ENCODE assay signal across 7 cellular contexts in the genomic region with DNA sequence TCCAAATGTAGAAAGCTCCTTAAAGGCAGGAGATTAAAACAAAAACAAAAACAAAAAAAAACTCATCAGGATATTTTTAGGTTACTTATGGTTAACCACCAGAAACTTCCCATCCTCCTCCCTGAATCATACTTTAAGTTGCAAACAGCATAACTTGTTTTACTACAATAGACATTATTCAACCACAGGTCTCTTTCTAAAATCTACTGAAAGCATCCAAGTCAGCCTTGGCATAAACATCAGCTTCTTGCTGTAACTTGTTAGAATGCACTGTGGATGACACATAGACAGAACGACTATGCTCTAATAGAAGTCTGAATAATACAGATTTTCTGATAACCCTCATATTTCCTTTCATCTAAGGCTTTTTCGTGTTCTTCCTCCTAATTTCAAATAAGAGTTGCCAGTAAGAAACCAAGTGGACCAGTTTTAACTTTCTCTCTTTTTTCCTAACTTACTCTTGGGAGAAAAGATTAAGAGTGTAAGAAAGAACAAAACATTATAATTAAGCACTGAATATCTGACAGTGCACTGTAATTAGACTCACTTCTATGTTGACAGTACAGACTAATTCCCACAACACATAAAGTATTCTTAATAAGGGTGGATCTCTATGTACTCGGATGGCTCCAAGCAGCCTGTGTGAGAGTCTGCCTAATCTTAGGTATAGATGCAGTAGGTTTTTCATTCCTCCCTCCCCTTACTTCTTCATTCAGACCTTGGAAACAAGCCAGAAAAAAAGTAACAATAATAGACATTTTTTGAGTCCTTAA.
A peak's percentile ranks its signal among the peaks of the same experiment; 100 is the strongest.
DNase-seq lines count a peak whose midpoint lies in the region; TF ChIP-seq lines count a peak whose summit lies in the region.
"Not testable (repeated sequence)": the region's sequence is repeated elsewhere in the genome, so short reads cannot be mapped to it uniquely, and the experiment has no call there.

No MANE protein-coding gene starts in this region.

- not testable (repeated sequence) for H3K9me2 ChIP-seq in GM23248 (ENCODE audit: insufficient read depth); MM.1S (replicated peaks; ENCODE audit: insufficient read depth, low read length)

- DNase-seq in EH (ENCODE audit: low read depth): peak; percentile 4
- peak; percentile 78 for DNase-seq in GM23248
- peak; percentile 77 for DNase-seq in MM.1S
- peak; percentile 2 for DNase-seq in adipocyte (ENCODE audit: low read depth)
- peak; percentile 94 for DNase-seq in epithelial cell of esophagus (ENCODE audit: low read depth)
- DNase-seq in fibroblast of villous mesenchyme (ENCODE audit: low read depth): peak; percentile 19
- peak; percentile 1 for DNase-seq in skeletal muscle cell (ENCODE audit: low read depth)

- H3K9ac ChIP-seq in GM23248; MM.1S (ENCODE audit: low read length); adipocyte (ENCODE audit: low read length): not testable (repeated sequence)

- not testable (repeated sequence) for H3K27me3 ChIP-seq in GM23248 (replicated peaks; ENCODE audit: insufficient read depth); MM.1S (replicated peaks; ENCODE audit: insufficient read depth, low read length); adipocyte (replicated peaks; ENCODE audit: control insufficient read depth, insufficient read depth, low read length)

- in situ Hi-C loops in GM23248 (cut with MboI): not testable (repeated sequence)

- not testable (repeated sequence) for H3K79me2 ChIP-seq in GM23248 (ENCODE audit: insufficient read depth); MM.1S (ENCODE audit: low read length)

- H3K4me2 ChIP-seq in GM23248 (ENCODE audit: unreplicated experiment): peak overlapping the region; percentile 1
- peak overlapping the region; percentile 57; the same call in 1 of the 2 replicates for H3K4me2 ChIP-seq in MM.1S (ENCODE audit: low read depth, low read length)

- H3F3A ChIP-seq in GM23248 (ENCODE audit: insufficient read depth): peaks cover 17% of the 10 kb centered on the region
- H3F3A ChIP-seq in MM.1S (ENCODE audit: insufficient read depth, low read length): not testable (repeated sequence)

- H3K36me3 ChIP-seq in GM23248 (ENCODE audit: low read depth); MM.1S (replicated peaks; ENCODE audit: insufficient read depth, low read length); adipocyte (ENCODE audit: control insufficient read depth, insufficient read depth, low read length, severe bottlenecking): not testable (repeated sequence)

- not testable (repeated sequence) for H4K20me1 ChIP-seq in GM23248 (ENCODE audit: insufficient read depth); MM.1S (ENCODE audit: insufficient read depth, low read length)

- TF ChIP-seq CTCF in MM.1S (IDR thresholded peaks at IDR 0.05; ENCODE audit: low read length); epithelial cell of esophagus (IDR thresholded peaks at IDR 0.05; ENCODE audit: insufficient read depth, low read depth, low read length, missing control alignments); fibroblast of villous mesenchyme (IDR thresholded peaks at IDR 0.05; ENCODE audit: insufficient read depth, low read depth, low read length): not testable (repeated sequence)

- H3K27ac ChIP-seq in GM23248: peak overlapping the region; percentile 19; the same call in 1 of the 2 replicates
- H3K27ac ChIP-seq in MM.1S (ENCODE audit: low read length): peak overlapping the region; percentile 27; the same call in 1 of the 2 replicates

- H3K4me1 ChIP-seq in GM23248 (ENCODE audit: insufficient read depth) (peaks cover 12% of the 10 kb centered on the region), MM.1S (ENCODE audit: low read length) (peaks cover 15% of the 10 kb centered on the region)
- not testable (repeated sequence) for H3K4me1 ChIP-seq in adipocyte (ENCODE audit: control insufficient read depth, insufficient read depth, low read length)

- not testable (repeated sequence) for H3K9me3 ChIP-seq in GM23248 (ENCODE audit: low read depth); MM.1S (replicated peaks; ENCODE audit: insufficient read depth, low read length); adipocyte (ENCODE audit: control insufficient read depth, low read length)

- WGBS in GM23248 (ENCODE audit: low coverage in 1 of 2, low lambda C conversion rate in 2 of 2, missing lambda C conversion rate in 2 of 2), 2 experiments: 19 to 22% methylated on average over 3 of the region's 3 CpGs

- H2AFZ ChIP-seq in GM23248 (peak overlapping the region; percentile 21; the same call in 1 of the 2 replicates), MM.1S (ENCODE audit: low read length) (peak overlapping the region; percentile 25; the same call in 1 of the 2 replicates)

- H3K4me3 ChIP-seq in GM23248: 0 out of 2 replicates have a peak overlapping the region, but pooled peaks have one; percentile 21
- H3K4me3 ChIP-seq in MM.1S (ENCODE audit: low read length): 0 out of 2 replicates have a peak overlapping the region, but pooled peaks have one; percentile 16
- not testable (repeated sequence) for H3K4me3 ChIP-seq in adipocyte (ENCODE audit: low read length); fibroblast of villous mesenchyme (ENCODE audit: low read depth, low read length); skeletal muscle cell (ENCODE audit: low read depth, low read length)
- peak overlapping the region; percentile 15 for H3K4me3 ChIP-seq in epithelial cell of esophagus (ENCODE audit: low read length)

Comparison
In these comparisons a context has a peak if more than half of its experiments do, and no peak if none do; other contexts are left out.
1. DNase-seq: peak in every context shown above with its lines; median percentile 94 in epithelial cell of esophagus; 78 in GM23248; 77 in MM.1S; 19 in fibroblast of villous mesenchyme; 4 in EH; 2 in adipocyte; 1 in skeletal muscle cell.